7 cellular contexts compared by ENCODE assay signal in genomic region chr12:132689227-132689626, GRCh38. TPM values are rescaled to one million over a fixed set of nuclear protein-coding genes. Genes with fewer than 3 reads are reported as not detected.
DNase-seq lines count a peak whose midpoint lies in the region; ATAC-seq and TF ChIP-seq lines count a peak whose summit lies in the region.

No MANE protein-coding gene starts in this region.

- peaks cover 24% of the 10 kb centered on the region for H3K79me2 ChIP-seq in neural progenitor cell (ENCODE audit: low read depth)

- peaks cover 35% of the 10 kb centered on the region for H4K20me1 ChIP-seq in neural progenitor cell (ENCODE audit: low read depth)

- H3K27ac Mint-ChIP-seq in effector memory CD8-positive, alpha-beta T cell, result peak overlapping the region in 1 of 2 donors; percentile 91
- H3K27ac Mint-ChIP-seq in neural progenitor cell, result no peak overlapping the region

- H3K27me3 Mint-ChIP-seq in effector memory CD8-positive, alpha-beta T cell, result no peaks in the 10 kb centered on the region
- H3K27me3 Mint-ChIP-seq in neural progenitor cell (ENCODE audit: insufficient read depth, low read depth), result peaks cover 6% of the 10 kb centered on the region

- H3K9me3 Mint-ChIP-seq in effector memory CD8-positive, alpha-beta T cell, result no peaks in the 10 kb centered on the region
- H3K9me3 Mint-ChIP-seq in neural progenitor cell, result peaks cover 3% of the 10 kb centered on the region

- H3K4me3 Mint-ChIP-seq in effector memory CD8-positive, alpha-beta T cell, result peak overlapping the region; percentile 60 to 64
- H3K4me3 Mint-ChIP-seq in neural progenitor cell, result peak overlapping the region; percentile 82

- peak; percentile 51 for DNase-seq in G401 (ENCODE audit: low spot score)
- no peak for DNase-seq in MG63
- no peak for DNase-seq in effector memory CD8-positive, alpha-beta T cell
- DNase-seq in neural progenitor cell (ENCODE audit: low spot score), result no peak

- ATAC-seq in effector memory CD8-positive, alpha-beta T cell (replicated peaks), result no peak
- ATAC-seq in HG03520 (IDR thresholded peaks at IDR 0.05; ENCODE audit: unreplicated experiment), result no peak
- no peak for ATAC-seq in GM21786 (IDR thresholded peaks at IDR 0.05; ENCODE audit: unreplicated experiment)
- no peak for ATAC-seq in GM21381 (IDR thresholded peaks at IDR 0.05; ENCODE audit: unreplicated experiment)

- peak overlapping the region; percentile 58 for H3K4me2 ChIP-seq in neural progenitor cell

- H3K36me3 ChIP-seq in MG63 (peaks cover 34% of the 10 kb centered on the region), neural progenitor cell (no peaks in the 10 kb centered on the region)

- H3K27me3 ChIP-seq in MG63 (no peaks in the 10 kb centered on the region), neural progenitor cell (peaks cover 20% of the 10 kb centered on the region)

- H2AFZ ChIP-seq in neural progenitor cell (replicated peaks), result no peak overlapping the region

- in situ Hi-C loops in G401 (cut with HindIII; ENCODE audit: low sequenced_read_pairs), result no loop called here

- H3K4me1 Mint-ChIP-seq in effector memory CD8-positive, alpha-beta T cell (ENCODE audit: low read depth in 2 of 2), result peaks cover 10 to 16% of the 10 kb centered on the region in 2 donors
- H3K4me1 Mint-ChIP-seq in neural progenitor cell, result peaks cover 20% of the 10 kb centered on the region

- H3F3A ChIP-seq in neural progenitor cell (ENCODE audit: low read depth), result peaks cover 5% of the 10 kb centered on the region

- no peaks in the 10 kb centered on the region for H3K4me1 ChIP-seq in neural progenitor cell

- no peak overlapping the region for H3K9ac ChIP-seq in neural progenitor cell

- H3K9me3 ChIP-seq in MG63 (no peaks in the 10 kb centered on the region), neural progenitor cell (ENCODE audit: low read depth) (no peaks in the 10 kb centered on the region)

- no peak overlapping the region for H3K27ac ChIP-seq in neural progenitor cell

- no peak for TF ChIP-seq CTCF in neural progenitor cell (IDR thresholded peaks at IDR 0.05)

- H3K4me3 ChIP-seq in MG63, result 0 out of 2 replicates have a peak overlapping the region, but pooled peaks have one; percentile 16
- peak overlapping the region; percentile 22 for H3K4me3 ChIP-seq in neural progenitor cell

- H3K36me3 Mint-ChIP-seq in effector memory CD8-positive, alpha-beta T cell (ENCODE audit: insufficient read depth), result peaks cover 16% of the 10 kb centered on the region
- H3K36me3 Mint-ChIP-seq in neural progenitor cell, result peaks cover 20% of the 10 kb centered on the region

RNA-seq across cellular contexts. Expression of gene PXMP2, which starts 1.8 kb away (rescaled TPM):
- total RNA-seq in G401 (2014; rRNA removed; shearing (Covaris generic)), result 83.5 and 127 TPM in 2 replicates
- total RNA-seq in MG63 (2014; rRNA removed; shearing (Covaris generic); ENCODE audit: low replicate concordance), result 130 and 145 TPM in 2 replicates
- 18.5 and 18.6 TPM in 2 replicates for total RNA-seq in neural progenitor cell (ENCODE audit: low replicate concordance)

RNA-seq across cellular contexts. Expression of gene POLE, which starts 2.1 kb away (rescaled TPM):
- 19.0 and 30.9 TPM in 2 replicates for total RNA-seq in G401 (2014; rRNA removed; shearing (Covaris generic))
- total RNA-seq in MG63 (2014; rRNA removed; shearing (Covaris generic); ENCODE audit: low replicate concordance), result 18.8 and 47.9 TPM in 2 replicates
- total RNA-seq in neural progenitor cell (ENCODE audit: low replicate concordance), result 46.8 and 69.7 TPM in 2 replicates

RNA-seq across cellular contexts. Expression of gene PGAM5, which starts 21.4 kb away (rescaled TPM):
- total RNA-seq in G401 (2014; rRNA removed; shearing (Covaris generic)), result 112 and 121 TPM in 2 replicates
- total RNA-seq in MG63 (2014; rRNA removed; shearing (Covaris generic); ENCODE audit: low replicate concordance), result 137 and 151 TPM in 2 replicates
- total RNA-seq in neural progenitor cell (ENCODE audit: low replicate concordance), result 41.3 and 49.2 TPM in 2 replicates
